ENCODE assay signal across 6 cellular contexts in genomic region chrX:46322929-46323328, GRCh38.
DNase-seq lines count a peak whose midpoint lies in the region; ATAC-seq and TF ChIP-seq lines count a peak whose summit lies in the region.
"Not testable (repeated sequence)": the region's sequence is repeated elsewhere in the genome, so short reads cannot be mapped to it uniquely, and the experiment has no call there.

No MANE protein-coding gene starts in this region.

- H3K4me3 ChIP-seq in Panc1 (ENCODE audit: low read depth in 2 of 2, low read length in 2 of 2) = not testable (repeated sequence)

- H3K4me1 Mint-ChIP-seq in activated CD4-positive, alpha-beta T cell treated with anti-CD3 and anti-CD28 coated beads, Interleukin-2, amount 10 ng/mL, durations not matched to agents 24 days and 14 days = peaks cover 51% of the 10 kb centered on the region
- H3K4me1 Mint-ChIP-seq in activated T-helper 2 cell treated with anti-CD3 and anti-CD28 coated beads, Interferon-gamma antibody, Interleukin-2, Interleukin-4, amounts not matched to agents 10 μg/mL and 5 μg/mL and 100 μg/mL, durations not matched to agents 14 hours and 24 hours and 36 hours (ENCODE audit: low read depth) = peaks cover 72% of the 10 kb centered on the region
- H3K4me1 Mint-ChIP-seq in activated naive CD8-positive, alpha-beta T cell treated with anti-CD3 and anti-CD28 coated beads, Interleukin-2, amount 50 U/mL, for 24 hours = peaks cover 78% of the 10 kb centered on the region
- H3K4me1 Mint-ChIP-seq in nephron = peaks cover 44% of the 10 kb centered on the region

- H3K27me3 Mint-ChIP-seq in activated CD4-positive, alpha-beta T cell treated with anti-CD3 and anti-CD28 coated beads, Interleukin-2, amount 10 ng/mL, durations not matched to agents 24 days and 14 days; activated T-helper 2 cell treated with anti-CD3 and anti-CD28 coated beads, Interferon-gamma antibody, Interleukin-2, Interleukin-4, amounts not matched to agents 10 μg/mL and 5 μg/mL and 100 μg/mL, durations not matched to agents 14 hours and 24 hours and 36 hours (ENCODE audit: low read depth); activated naive CD8-positive, alpha-beta T cell treated with anti-CD3 and anti-CD28 coated beads, Interleukin-2, amount 50 U/mL, for 24 hours; nephron (ENCODE audit: low read depth): not testable (repeated sequence)

- H3K27ac Mint-ChIP-seq in activated CD4-positive, alpha-beta T cell treated with anti-CD3 and anti-CD28 coated beads, Interleukin-2, amount 10 ng/mL, durations not matched to agents 24 days and 14 days = peak overlapping the region; percentile 5
- H3K27ac Mint-ChIP-seq in activated T-helper 2 cell treated with anti-CD3 and anti-CD28 coated beads, Interferon-gamma antibody, Interleukin-2, Interleukin-4, amounts not matched to agents 10 μg/mL and 5 μg/mL and 100 μg/mL, durations not matched to agents 14 hours and 24 hours and 36 hours = peak overlapping the region; percentile 11
- peak overlapping the region; percentile 82 for H3K27ac Mint-ChIP-seq in activated naive CD8-positive, alpha-beta T cell treated with anti-CD3 and anti-CD28 coated beads, Interleukin-2, amount 50 U/mL, for 24 hours
- peak overlapping the region; percentile 89 to 92 (median 91) for H3K27ac Mint-ChIP-seq in nephron

- POLR2A ChIA-PET in Panc1 (lab: Charles Lee) = not testable (repeated sequence)

- TF ChIP-seq CTCF in Panc1 (IDR thresholded peaks at IDR 0.05); nephron (IDR thresholded peaks at IDR 0.05; ENCODE audit: unreplicated experiment in 3 of 3): not testable (repeated sequence)

- DNase-seq in Caki2 (ENCODE audit: low read depth) = peak; percentile 49
- DNase-seq in Panc1 (ENCODE audit: low read depth, low spot score); activated CD4-positive, alpha-beta T cell treated with anti-CD3 and anti-CD28 coated beads, Interleukin-2, amount 10 ng/mL, durations not matched to agents 24 days and 14 days; activated T-helper 2 cell treated with anti-CD3 and anti-CD28 coated beads, Interferon-gamma antibody, Interleukin-2, Interleukin-4, amounts not matched to agents 10 μg/mL and 5 μg/mL and 100 μg/mL, durations not matched to agents 14 hours and 24 hours and 36 hours (ENCODE audit: low spot score); activated naive CD8-positive, alpha-beta T cell treated with anti-CD3 and anti-CD28 coated beads, Interleukin-2, amount 50 U/mL, for 24 hours: not testable (repeated sequence)

- peaks cover 42% of the 10 kb centered on the region for H3K4me1 ChIP-seq in Panc1 (ENCODE audit: control insufficient read depth, insufficient read depth, low read length)

- ATAC-seq in Panc1; activated naive CD8-positive, alpha-beta T cell treated with anti-CD3 and anti-CD28 coated beads, Interleukin-2, amount 50 U/mL, for 24 hours: not testable (repeated sequence)

- H3K36me3 ChIP-seq in Panc1 (ENCODE audit: control insufficient read depth, insufficient read depth, low read length) = not testable (repeated sequence)

- H3K9me3 Mint-ChIP-seq in activated CD4-positive, alpha-beta T cell treated with anti-CD3 and anti-CD28 coated beads, Interleukin-2, amount 10 ng/mL, durations not matched to agents 24 days and 14 days; activated T-helper 2 cell treated with anti-CD3 and anti-CD28 coated beads, Interferon-gamma antibody, Interleukin-2, Interleukin-4, amounts not matched to agents 10 μg/mL and 5 μg/mL and 100 μg/mL, durations not matched to agents 14 hours and 24 hours and 36 hours; activated naive CD8-positive, alpha-beta T cell treated with anti-CD3 and anti-CD28 coated beads, Interleukin-2, amount 50 U/mL, for 24 hours; nephron: not testable (repeated sequence)

- peak overlapping the region; percentile 97 for H3K27ac ChIP-seq in Panc1 (ENCODE audit: low read length)

- not testable (repeated sequence) for H3K9me3 ChIP-seq in Panc1 (ENCODE audit: control insufficient read depth, insufficient read depth, low read depth, low read length)

- not testable (repeated sequence) for H3K27me3 ChIP-seq in Panc1 (ENCODE audit: control insufficient read depth, insufficient read depth, low read length)

- BruUV-seq in Panc1 (replicated peaks; lab: Mats Ljungman, UMichigan) = not testable (repeated sequence)

- H3K4me3 Mint-ChIP-seq in activated CD4-positive, alpha-beta T cell treated with anti-CD3 and anti-CD28 coated beads, Interleukin-2, amount 10 ng/mL, durations not matched to agents 24 days and 14 days = peak overlapping the region; percentile 1
- H3K4me3 Mint-ChIP-seq in activated T-helper 2 cell treated with anti-CD3 and anti-CD28 coated beads, Interferon-gamma antibody, Interleukin-2, Interleukin-4, amounts not matched to agents 10 μg/mL and 5 μg/mL and 100 μg/mL, durations not matched to agents 14 hours and 24 hours and 36 hours (ENCODE audit: low read depth); activated naive CD8-positive, alpha-beta T cell treated with anti-CD3 and anti-CD28 coated beads, Interleukin-2, amount 50 U/mL, for 24 hours; nephron: not testable (repeated sequence)

- CTCF ChIA-PET in Panc1 (lab: Charles Lee) = not testable (repeated sequence)

- intact Hi-C loops in Panc1 (cut with micrococcal nuclease; ENCODE audit: unreplicated experiment) = loop anchor here (10.0 kb wide), 1 partner anchor 52 kb away; no protein-coding TSS in a partner anchor
- intact Hi-C loops in activated CD4-positive, alpha-beta T cell treated with anti-CD3 and anti-CD28 coated beads, Interleukin-2, amount 10 ng/mL, durations not matched to agents 24 days and 14 days (cut with micrococcal nuclease) = not testable (repeated sequence)
- intact Hi-C loops in activated T-helper 2 cell treated with anti-CD3 and anti-CD28 coated beads, Interferon-gamma antibody, Interleukin-2, Interleukin-4, amounts not matched to agents 10 μg/mL and 5 μg/mL and 100 μg/mL, durations not matched to agents 14 hours and 24 hours and 36 hours (cut with micrococcal nuclease) = loop anchor here (10.0 kb wide), 2 partner anchors 118 to 568 kb away; no protein-coding TSS in a partner anchor

- not testable (repeated sequence) for H3K36me3 Mint-ChIP-seq in activated CD4-positive, alpha-beta T cell treated with anti-CD3 and anti-CD28 coated beads, Interleukin-2, amount 10 ng/mL, durations not matched to agents 24 days and 14 days (ENCODE audit: low read depth); activated T-helper 2 cell treated with anti-CD3 and anti-CD28 coated beads, Interferon-gamma antibody, Interleukin-2, Interleukin-4, amounts not matched to agents 10 μg/mL and 5 μg/mL and 100 μg/mL, durations not matched to agents 14 hours and 24 hours and 36 hours (ENCODE audit: low read depth); activated naive CD8-positive, alpha-beta T cell treated with anti-CD3 and anti-CD28 coated beads, Interleukin-2, amount 50 U/mL, for 24 hours (ENCODE audit: low read depth); nephron (ENCODE audit: low read depth)

- in situ Hi-C loops in Caki2 (cut with HindIII; ENCODE audit: low pct_unique_long_range_greater_than_20kb, low sequenced_read_pairs); Panc1 (cut with HindIII; ENCODE audit: low pct_unique_long_range_greater_than_20kb, low sequenced_read_pairs): not testable (repeated sequence)

Comparison
In these comparisons a context has a peak if more than half of its experiments do, and no peak if none do; other contexts are left out.
1. H3K27ac Mint-ChIP-seq: peak in every context shown above with its lines; median percentile 91 in nephron; 82 in activated naive CD8-positive, alpha-beta T cell treated with anti-CD3 and anti-CD28 coated beads, Interleukin-2, amount 50 U/mL, for 24 hours; 11 in activated T-helper 2 cell treated with anti-CD3 and anti-CD28 coated beads, Interferon-gamma antibody, Interleukin-2, Interleukin-4, amounts not matched to agents 10 μg/mL and 5 μg/mL and 100 μg/mL, durations not matched to agents 14 hours and 24 hours and 36 hours; 5 in activated CD4-positive, alpha-beta T cell treated with anti-CD3 and anti-CD28 coated beads, Interleukin-2, amount 10 ng/mL, durations not matched to agents 24 days and 14 days.